In the genomic region with DNA sequence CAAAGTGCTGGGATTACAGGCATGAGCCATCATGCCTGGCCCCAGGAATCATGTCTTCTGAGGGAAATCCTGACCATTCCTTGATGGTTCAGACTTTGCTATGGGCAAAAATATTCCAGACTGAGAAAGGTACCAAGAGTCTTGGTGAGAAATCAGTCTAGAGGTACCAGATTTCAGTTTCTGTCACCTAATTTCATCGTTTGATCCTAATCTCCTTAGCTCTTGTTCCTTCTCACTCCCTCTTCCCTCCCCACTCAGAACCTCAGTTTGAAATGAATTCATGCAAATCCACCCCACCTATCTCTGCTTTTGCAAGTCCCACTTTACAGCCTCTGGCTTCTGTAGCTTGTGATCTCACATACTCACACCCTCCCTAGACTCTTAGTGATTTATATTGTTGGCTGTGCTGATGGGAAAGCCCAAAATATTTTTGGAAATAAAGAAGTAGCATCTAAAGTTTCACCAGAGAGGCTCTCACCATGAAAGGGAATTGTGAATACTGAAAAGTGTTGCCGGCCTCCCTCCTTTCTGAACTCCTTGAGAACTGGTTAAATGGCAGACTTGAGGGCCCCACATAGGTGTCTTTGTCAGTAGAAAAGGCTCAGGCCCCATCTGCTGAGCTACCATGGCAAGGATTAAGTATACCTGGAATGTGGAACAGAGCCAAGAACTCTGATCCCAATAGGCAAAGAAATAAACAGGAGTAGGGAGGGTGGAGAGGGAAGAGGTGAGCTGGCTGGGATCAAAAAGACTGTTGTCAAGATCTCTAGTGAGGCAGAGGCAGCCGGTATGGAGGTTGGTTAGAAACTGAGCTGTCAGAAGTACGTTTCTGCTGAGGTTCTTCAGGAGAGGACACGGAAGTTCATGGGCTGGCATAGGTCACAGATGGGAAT, we compare ENCODE assay signal across 3 cellular contexts.
A peak's percentile ranks its signal among the peaks of the same experiment; 100 is the strongest.
TF ChIP-seq lines count a peak whose summit lies in the region.

No MANE protein-coding gene starts in this region.

TF ChIP-seq in SK-N-SH, 30 proteins besides CTCF, POLR2A, EP300 and RAD21 (continued from another document):
- TF ChIP-seq PBX3 (IDR thresholded peaks at IDR 0.05) (no peak), POLR2AphosphoS5 (IDR thresholded peaks at IDR 0.05; ENCODE audit: low read depth, low read length) (no peak), YY1 (IDR thresholded peaks at IDR 0.05; ENCODE audit: low read depth) (no peak)
TF ChIP-seq in SK-N-SH: peak in this region for 1.

TF ChIP-seq in SK-N-SH treated with all-trans-retinoic acid at 6 μM for 48 hours, 23 proteins besides CTCF, POLR2A, EP300 and RAD21:
- TF ChIP-seq CSRNP3 (CRISPR knock-in tag; IDR thresholded peaks at IDR 0.05): no peak
- no peak for TF ChIP-seq TSHZ2 (CRISPR knock-in tag; IDR thresholded peaks at IDR 0.05)
- no peak for TF ChIP-seq RARB (CRISPR knock-in tag; IDR thresholded peaks at IDR 0.05)
- no peak for TF ChIP-seq ISL1 (CRISPR knock-in tag; IDR thresholded peaks at IDR 0.05)
- no peak for TF ChIP-seq TCF4 (CRISPR knock-in tag; IDR thresholded peaks at IDR 0.05; ENCODE audit: borderline replicate concordance)
- TF ChIP-seq GLIS3 (CRISPR knock-in tag; IDR thresholded peaks at IDR 0.05): no peak
- TF ChIP-seq ZNF565 (CRISPR knock-in tag; conservative IDR thresholded peaks at IDR 0.05; ENCODE audit: low read depth): no peak
- TF ChIP-seq ZFP30 (CRISPR knock-in tag; IDR thresholded peaks at IDR 0.05): no peak
- no peak; the same call in 1 of the 2 replicates for TF ChIP-seq CSDC2 (CRISPR knock-in tag; IDR thresholded peaks at IDR 0.05)
- TF ChIP-seq ZNF70 (CRISPR knock-in tag; IDR thresholded peaks at IDR 0.05): no peak
- no peak for TF ChIP-seq ESRRG (CRISPR knock-in tag; IDR thresholded peaks at IDR 0.05)
TF ChIP-seq in SK-N-SH treated with all-trans-retinoic acid at 6 μM for 48 hours: peak in this region for 0.

TF ChIP-seq in Ishikawa, 13 proteins besides CTCF, POLR2A, EP300 and RAD21 (continued from another document):
- TF ChIP-seq REST (IDR thresholded peaks at IDR 0.05; ENCODE audit: low read depth): no peak
- TF ChIP-seq TEAD4 (IDR thresholded peaks at IDR 0.05): peak; percentile 39; the same call in 1 of the 2 replicates
- peak; percentile 51 for TF ChIP-seq NFIC (IDR thresholded peaks at IDR 0.05)
- TF ChIP-seq TCF12 (IDR thresholded peaks at IDR 0.05; ENCODE audit: low read depth): no peak
- no peak for TF ChIP-seq YY1 (IDR thresholded peaks at IDR 0.05; ENCODE audit: low read depth)
- no peak for TF ChIP-seq CREB1 (IDR thresholded peaks at IDR 0.05; ENCODE audit: low read depth)
- TF ChIP-seq EGR1 (IDR thresholded peaks at IDR 0.05): no peak
- TF ChIP-seq CEBPB (IDR thresholded peaks at IDR 0.05): no peak
- no peak for TF ChIP-seq ZBTB7A (IDR thresholded peaks at IDR 0.05; ENCODE audit: low read depth)
